ENCODE assay signal across 8 cellular contexts in the genomic region with DNA sequence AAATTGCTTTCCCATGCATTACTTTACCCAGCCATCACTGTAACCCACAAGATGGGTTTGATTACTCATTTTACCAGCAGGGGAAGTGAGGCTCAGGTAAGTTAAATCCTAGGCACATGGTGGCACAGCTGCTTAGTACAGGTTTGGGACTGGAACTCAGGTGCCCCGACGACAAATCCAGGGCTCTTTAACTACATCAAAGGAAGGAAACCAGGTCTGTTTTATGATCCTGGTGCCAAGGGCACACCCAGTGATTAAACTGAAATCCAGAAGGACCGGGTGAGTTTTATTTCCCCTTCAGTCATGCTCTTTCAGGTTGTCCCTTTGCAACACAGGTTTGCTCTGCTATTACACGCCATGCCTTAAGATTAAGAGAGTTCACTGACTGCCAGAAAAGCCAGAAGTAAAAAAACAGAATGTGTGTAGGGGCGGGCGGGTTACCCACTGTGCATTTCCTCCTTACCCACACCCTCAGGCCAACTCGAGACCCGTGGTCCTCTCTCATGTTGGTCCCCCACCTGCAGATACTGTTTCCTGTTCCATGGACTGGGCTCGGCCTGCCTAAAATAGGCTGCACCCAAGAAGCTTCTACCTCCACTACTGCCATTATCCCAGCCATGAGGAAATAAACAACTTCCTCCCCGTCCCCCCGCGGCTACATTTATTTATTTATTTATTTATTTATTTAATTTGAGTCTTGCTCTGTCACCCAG. TPM values are rescaled to one million over a fixed set of nuclear protein-coding genes. Genes with fewer than 3 reads are reported as not detected.
DNase-seq lines count a peak whose midpoint lies in the region; ATAC-seq and TF ChIP-seq lines count a peak whose summit lies in the region.

No MANE protein-coding gene starts in this region.

- TF ChIP-seq CTCF in WTC11 (IDR thresholded peaks at IDR 0.05) (no peak), hepatocyte (IDR thresholded peaks at IDR 0.05; ENCODE audit: poor library complexity) (no peak), spleen (IDR thresholded peaks at IDR 0.05 in 8 of 11, conservative IDR thresholded peaks at IDR 0.05 in 3 of 11) (peak in 2 of 11 experiments; percentile 16 to 32)

- peak overlapping the region; percentile 86 for H3K4me3 Mint-ChIP-seq in WTC11

- intact Hi-C loops in spleen (cut with DNase I; ENCODE audit: low total_unique reads): loop anchor here (5.0 kb wide), 1 partner anchor 55 kb away; the partner anchor contains the start of gene KDM7A

- no peaks in the 10 kb centered on the region for H4K20me1 ChIP-seq in hepatocyte (ENCODE audit: insufficient read depth, poor library complexity, severe bottlenecking)

- peak overlapping the region; percentile 71 for H2AFZ ChIP-seq in hepatocyte

- H3K79me2 ChIP-seq in hepatocyte: no peaks in the 10 kb centered on the region

- H3K27ac ChIP-seq in hepatocyte (no peak overlapping the region), spleen (peak overlapping the region; percentile 87 to 97 (median 94))

- peaks cover 6% of the 10 kb centered on the region; the same call in 1 of the 2 replicates for H3K27me3 Mint-ChIP-seq in WTC11 (ENCODE audit: low read depth)

- H3K9me2 ChIP-seq in hepatocyte (replicated peaks; ENCODE audit: insufficient read depth): no peaks in the 10 kb centered on the region

- 55% methylated on average over 12 of the region's 12 CpGs for WGBS in hepatocyte (ENCODE audit: low lambda C conversion rate, missing lambda C conversion rate)
- WGBS in spleen, 5 donors: 16 to 31% (median 28%) methylated on average over 12 of the region's 12 CpGs

- DNase-seq in HT-29 (ENCODE audit: low spot score) (peak; percentile 27), WTC11 (ENCODE audit: low spot score) (no peak), hepatocyte (ENCODE audit: low spot score) (no peak), spleen (no peak), Kasumi-1 (lab: John Stamatoyannopoulos, UW) (no peak)
- DNase-seq in stimulated activated CD4-positive, alpha-beta T cell treated with anti-CD3 and anti-CD28 coated beads, Interleukin-1b, Interleukin-23, amount 100 ng/mL, for 48 hours: no peak

- H3K4me2 ChIP-seq in hepatocyte: peak overlapping the region; percentile 99

- H3K9me3 Mint-ChIP-seq in WTC11: no peaks in the 10 kb centered on the region

- no peaks in the 10 kb centered on the region for H3K9me3 ChIP-seq in hepatocyte (ENCODE audit: low read depth)
- no peaks in the 10 kb centered on the region for H3K9me3 ChIP-seq in spleen

- no peak for TF ChIP-seq POLR2A in spleen (IDR thresholded peaks at IDR 0.05)

- peak overlapping the region; percentile 64 for H3K4me3 ChIP-seq in hepatocyte
- peak overlapping the region; percentile 42 to 83 (median 57) for H3K4me3 ChIP-seq in spleen

- peak; percentile 3 for ATAC-seq in WTC11
- ATAC-seq in HG02885 (IDR thresholded peaks at IDR 0.05; ENCODE audit: poor library complexity, unreplicated experiment): no peak
- ATAC-seq in HG02571 (IDR thresholded peaks at IDR 0.05; ENCODE audit: unreplicated experiment): no peak

- H3K27ac Mint-ChIP-seq in WTC11: peak overlapping the region; percentile 98

- peaks cover 8% of the 10 kb centered on the region for H3K4me1 ChIP-seq in hepatocyte (ENCODE audit: insufficient read depth)
- peaks cover 14 to 59% (median 46%) of the 10 kb centered on the region in 6 donors for H3K4me1 ChIP-seq in spleen

- peaks cover 21% of the 10 kb centered on the region for H3K4me1 Mint-ChIP-seq in WTC11

- H3K27me3 ChIP-seq in hepatocyte: peaks cover 15% of the 10 kb centered on the region
- H3K27me3 ChIP-seq in spleen (replicated peaks in 1 of 7): peaks cover 0 to 11% (median 0%) of the 10 kb centered on the region in 7 donors

- CTCF ChIA-PET in WTC11 (lab: Charles Lee): interaction anchor here (0.5 to 3.3 kb wide), 5 partner anchors 10 to 613 kb away, joined by 3 to 15 read pairs (median 3); partner anchors contain the start of gene KDM7A

- H3K36me3 ChIP-seq in hepatocyte (replicated peaks; ENCODE audit: insufficient read depth, low read depth) (no peaks in the 10 kb centered on the region), spleen (no peaks in the 10 kb centered on the region)

- no peaks in the 10 kb centered on the region for H3K36me3 Mint-ChIP-seq in WTC11

- POLR2A ChIA-PET in WTC11 (lab: Charles Lee): no interaction called here

TF ChIP-seq in WTC11, 78 proteins besides CTCF, POLR2A, EP300 and RAD21:
- TF ChIP-seq, protein P1, sequence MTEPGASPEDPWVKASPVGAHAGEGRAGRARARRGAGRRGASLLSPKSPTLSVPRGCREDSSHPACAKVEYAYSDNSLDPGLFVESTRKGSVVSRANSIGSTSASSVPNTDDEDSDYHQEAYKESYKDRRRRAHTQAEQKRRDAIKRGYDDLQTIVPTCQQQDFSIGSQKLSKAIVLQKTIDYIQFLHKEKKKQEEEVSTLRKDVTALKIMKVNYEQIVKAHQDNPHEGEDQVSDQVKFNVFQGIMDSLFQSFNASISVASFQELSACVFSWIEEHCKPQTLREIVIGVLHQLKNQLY (CRISPR knock-in tag; IDR thresholded peaks at IDR 0.05): no peak
- TF ChIP-seq, protein P2, sequence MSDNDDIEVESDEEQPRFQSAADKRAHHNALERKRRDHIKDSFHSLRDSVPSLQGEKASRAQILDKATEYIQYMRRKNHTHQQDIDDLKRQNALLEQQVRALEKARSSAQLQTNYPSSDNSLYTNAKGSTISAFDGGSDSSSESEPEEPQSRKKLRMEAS (CRISPR knock-in tag; IDR thresholded peaks at IDR 0.05): 0 out of 2 replicates have a peak, but pooled peaks have one; percentile 13

RNA-seq across cellular contexts. Expression of gene KDM7A, which starts 55.2 kb away (rescaled TPM):
- 1.2 and 1.7 TPM in 2 replicates for total RNA-seq in HT-29 (2014; rRNA removed; shearing (Covaris generic))
- 11.4 to 12.4 TPM (median 12.2 TPM) in 3 replicates for total RNA-seq in WTC11 (2021)
- total RNA-seq in hepatocyte: 5.5 and 7.0 TPM in 2 replicates
- polyA plus RNA-seq in hepatocyte: 0.75 and 1.4 TPM in 2 replicates
- 10 to 100 TPM; 21.4 to 41.5 (median 25.5) TPM for total RNA-seq in spleen
- polyA plus RNA-seq in spleen: 1 to 10 TPM; 2.5 to 3.7 (median 2.7) TPM
